In genomic region chr5:56268707-56269106, GRCh38 we compare ENCODE assay signal across 11 cellular contexts. TPM values are rescaled to one million over a fixed set of nuclear protein-coding genes. Genes with fewer than 3 reads are reported as not detected.
DNase-seq lines count a peak whose midpoint lies in the region; ATAC-seq, FAIRE-seq and TF ChIP-seq lines count a peak whose summit lies in the region.
"Not testable (repeated sequence)": the region's sequence is repeated elsewhere in the genome, so short reads cannot be mapped to it uniquely, and the experiment has no call there.
"Had no signal": no experiment of that assay in that cellular context is flagged by ENCODE, and none has a peak within 500 bp of the region (broad histone marks: within the 10 kb centered on the region; RNA-seq: fewer than 3 reads in every experiment).

No MANE protein-coding gene starts in this region.

- H3K4me3 ChIP-seq in HEK293 (ENCODE audit: low read depth, low read length); K562: not testable (repeated sequence)

- H3K79me2 ChIP-seq in K562 (ENCODE audit: control insufficient read depth, insufficient read depth, low read length), result not testable (repeated sequence)

- not testable (repeated sequence) for FAIRE-seq in K562 (lab: Jason Lieb, UNC)

- not testable (repeated sequence) for H3K9me1 ChIP-seq in K562 (ENCODE audit: control insufficient read depth, insufficient read depth, low read length)

- not testable (repeated sequence) for H3K4me1 ChIP-seq in HEK293 (ENCODE audit: control insufficient read depth, insufficient read depth, low read length); K562 (replicated peaks in 1 of 2; ENCODE audit: control insufficient read depth in 2 of 2, insufficient read depth in 2 of 2, low read length in 2 of 2)

- not testable (repeated sequence) for H3K27ac ChIP-seq in HEK293 (ENCODE audit: extremely low read depth, low read depth, low read length); K562 (ENCODE audit: extremely low read depth, low read depth, low read length)

- CTCF ChIA-PET in HEK293 (lab: Yijun Ruan, JAX), result interaction anchor here (0.6 to 4.6 kb wide), 6 partner anchors 329 to 632 kb away, joined by 3 to 74 read pairs (median 30); no protein-coding TSS in a partner anchor
- CTCF ChIA-PET in K562 (lab: Yijun Ruan, JAX; ENCODE audit: low intra/inter-chr PET ratio), result interaction anchor here (2.8 kb wide), 1 partner anchor 332 kb away, joined by 16 read pairs; no protein-coding TSS in a partner anchor

- H3K36me3 ChIP-seq in HEK293 (ENCODE audit: control insufficient read depth in 2 of 2, insufficient read depth in 1 of 2, low read length in 2 of 2); K562 (ENCODE audit: control insufficient read depth, insufficient read depth, low read length): not testable (repeated sequence)

- in situ Hi-C loops in K562 (cut with MboI), result not testable (repeated sequence)

- H4K20me1 ChIP-seq in K562 (replicated peaks; ENCODE audit: control insufficient read depth, insufficient read depth, low read length), result not testable (repeated sequence)

- intact Hi-C loops in K562 (cut with micrococcal nuclease), result loop anchor here (1.0 kb wide), 1 partner anchor 332 kb away; no protein-coding TSS in a partner anchor

- TF ChIP-seq CTCF in HEK293 (tag by site-specific recombination; IDR thresholded peaks at IDR 0.05); K562 (IDR thresholded peaks at IDR 0.05 in 2 of 3, conservative IDR thresholded peaks at IDR 0.05 in 1 of 3; ENCODE audit: insufficient read depth in 2 of 3, low read depth in 1 of 3, low read length in 3 of 3): not testable (repeated sequence)

- ATAC-seq in K562, result not testable (repeated sequence)

- DNase-seq in K562 (ENCODE audit: extremely low read depth in 1 of 4, low spot score in 3 of 4), result not testable (repeated sequence)

- not testable (repeated sequence) for H3K9ac ChIP-seq in K562 (ENCODE audit: insufficient read depth in 1 of 2, low read depth in 2 of 2, low read length in 2 of 2)

- not testable (repeated sequence) for H3K27me3 ChIP-seq in K562 (ENCODE audit: control insufficient read depth in 2 of 2, insufficient read depth in 2 of 2, low read length in 2 of 2)

- TF ChIP-seq POLR2A in K562 (conservative IDR thresholded peaks at IDR 0.05), result not testable (repeated sequence)

- BruUV-seq in K562 (replicated peaks; lab: Mats Ljungman, UMichigan), result not testable (repeated sequence)

- TF ChIP-seq EP300 in K562 (IDR thresholded peaks at IDR 0.05; ENCODE audit: low read length), result not testable (repeated sequence)

- not testable (repeated sequence) for H2AFZ ChIP-seq in K562 (ENCODE audit: low read depth, low read length)

- H3K4me2 ChIP-seq in K562 (ENCODE audit: insufficient read depth, low read length), result not testable (repeated sequence)

- TF ChIP-seq RAD21 in K562 (CRISPR knock-in tag; conservative IDR thresholded peaks at IDR 0.05 in 1 of 2, IDR thresholded peaks at IDR 0.05 in 1 of 2), result not testable (repeated sequence)

- not testable (repeated sequence) for H3K9me3 ChIP-seq in HEK293 (ENCODE audit: control insufficient read depth, insufficient read depth, low read depth, low read length); K562 (replicated peaks; ENCODE audit: control insufficient read depth, insufficient read depth, low read depth, low read length)

- 68% methylated on average over 3 of the region's 3 CpGs for WGBS in K562 (ENCODE audit: insufficient coverage, low coverage, missing lambda C conversion rate)

- POLR2A ChIA-PET in HEK293 (lab: Yijun Ruan, JAX), result interaction anchor here (1.1 kb wide), 1 partner anchor 570 kb away, joined by 3 read pairs; no protein-coding TSS in a partner anchor
- POLR2A ChIA-PET in K562 (lab: Yijun Ruan, JAX), result not testable (repeated sequence)

TF ChIP-seq in HEK293, 187 proteins besides CTCF, POLR2A, EP300 and RAD21:
- peak; percentile 72 for TF ChIP-seq ZNF146 (tag by site-specific recombination; IDR thresholded peaks at IDR 0.05)

TF ChIP-seq in K562, 482 proteins besides CTCF, POLR2A, EP300 and RAD21:
- TF ChIP-seq ZNF146 (CRISPR knock-in tag; IDR thresholded peaks at IDR 0.05; ENCODE audit: unreplicated experiment), result peak; percentile 75

RNA-seq across cellular contexts. Expression of gene ANKRD55, which starts 35.6 kb away (rescaled TPM):
- total RNA-seq in K562 (2011; cell fraction: chromatin; rRNA removed; ENCODE audit: low replicate concordance), result 2.5 and 3.5 TPM in 2 replicates
- total RNA-seq in K562 (2011; cell fraction: nucleolus; rRNA removed), result 0.92 and 2.2 TPM in 2 replicates
- 1.6 and 2.2 TPM in 2 replicates for total RNA-seq in K562 (2011; cell fraction: nucleoplasm; rRNA removed)
- total RNA-seq in K562 (2014; rRNA removed) (4.4 and 4.8 TPM in 2 replicates), K562 (2014; rRNA removed; fragmentation: Illumina TruSeq; extraction: Trizol) (3.2 and 3.5 TPM in 2 replicates), K562 (2015; rRNA removed; fragmentation: Illumina TruSeq; extraction: Trizol) (7.1 and 7.5 TPM in 2 replicates), K562 (2021) (3.4 and 3.6 TPM in 2 replicates)
- polyA plus RNA-seq in K562 (2011; rRNA removed) (2.3 and 10.6 TPM in 2 replicates), K562 (2014; fragmentation: Illumina TruSeq; extraction: Trizol) (5.8 and 6.5 TPM in 2 replicates), K562 (2014; fragmentation: Nextera tagmentation; extraction: Ambion mirVana) (10 to 100 TPM in 1 of 2 experiments, 1 to 10 TPM in 1; 10.0 to 10.2 TPM), K562 (2014; rRNA removed) (4.6 TPM in 2 replicates)
- polyA plus RNA-seq in K562 (2011; cell fraction: cytosol; rRNA removed), result 2.2 and 8.9 TPM in 2 replicates
- polyA plus RNA-seq in K562 (2011; cell fraction: nucleus; rRNA removed), result 1.2 and 6.2 TPM in 2 replicates
- polyA plus RNA-seq in K562 (2012), result 8.3 and 11.9 TPM in 2 replicates
- polyA minus RNA-seq in K562 (2011; rRNA and poly(A)+ RNA removed), result 2.0 and 11.6 TPM in 2 replicates
- 4.0 TPM in 1 of 2 replicates, not detected in the other for polyA minus RNA-seq in K562 (2011; cell fraction: cytosol; rRNA and poly(A)+ RNA removed)
- 1.2 and 3.1 TPM in 2 replicates for polyA minus RNA-seq in K562 (2011; cell fraction: nucleus; rRNA and poly(A)+ RNA removed)
- total RNA-seq: A172; A673; B cell; Calu3; CD8-positive, alpha-beta memory T cell; CD8-positive, alpha-beta T cell; Daoy had no signal
- polyA plus RNA-seq: AG04450; BJ; CD8-positive, alpha-beta memory T cell had no signal
